Comparison of ENCODE assay signal across 1 cellular context in genomic region chr12:68622250-68622649, GRCh38.
TF ChIP-seq lines count a peak whose summit lies in the region.

No MANE protein-coding gene starts in this region.

TF ChIP-seq in WTC11, 78 proteins besides CTCF, POLR2A, EP300 and RAD21 (continued from another document):
- TF ChIP-seq ATF2 (CRISPR knock-in tag; IDR thresholded peaks at IDR 0.05; ENCODE audit: borderline replicate concordance, low read depth) (no peak), USF1 (CRISPR knock-in tag; IDR thresholded peaks at IDR 0.05) (no peak), ZNF423 (CRISPR knock-in tag; IDR thresholded peaks at IDR 0.05) (no peak), HMGXB4 (CRISPR knock-in tag; IDR thresholded peaks at IDR 0.05) (no peak), ZNF263 (CRISPR knock-in tag; IDR thresholded peaks at IDR 0.05; ENCODE audit: low read depth) (no peak)
